Comparison of ENCODE assay signal across 18 cellular contexts in genomic region chr3:143812411-143812968, GRCh38. TPM values are rescaled to one million over a fixed set of nuclear protein-coding genes. Genes with fewer than 3 reads are reported as not detected.
A peak's percentile ranks its signal among the peaks of the same experiment; 100 is the strongest.
DNase-seq lines count a peak whose midpoint lies in the region; ATAC-seq, FAIRE-seq and TF ChIP-seq lines count a peak whose summit lies in the region.
"Had no signal": no experiment of that assay in that cellular context is flagged by ENCODE, and none has a peak within 500 bp of the region (broad histone marks: within the 10 kb centered on the region; RNA-seq: fewer than 3 reads in every experiment).

No MANE protein-coding gene starts in this region.

- H3K27ac ChIP-seq in BLaER1 treated with 17β-estradiol and CSF1 and Interleukin-3, amounts not matched to agents 10 nM and 100 nM, result peak overlapping the region in 9 of 11 experiments; percentile 58 to 85 (median 69); a peak in 18 of 22 replicates
- no peak overlapping the region for H3K27ac ChIP-seq in mesendoderm (ENCODE audit: low read depth, low read length)
- H3K27ac ChIP-seq: A549, HL-60 had no signal

- no peak overlapping the region for H3K4ac ChIP-seq in mesendoderm (ENCODE audit: low read depth, low read length)

- H3K79me1 ChIP-seq in mesendoderm (ENCODE audit: low read length), result no peaks in the 10 kb centered on the region

- H2BK15ac ChIP-seq in mesendoderm (replicated peaks; ENCODE audit: low read depth), result peak overlapping the region; percentile 7

- peak overlapping the region; percentile 63 for H3K18ac ChIP-seq in mesendoderm (ENCODE audit: low read length)

- H4K20me1 ChIP-seq in BLaER1 treated with 17β-estradiol and CSF1 and Interleukin-3, amounts not matched to agents 10 nM and 100 nM, result no peaks in the 10 kb centered on the region

- H2BK5ac ChIP-seq in mesendoderm (ENCODE audit: low read length), result no peak overlapping the region

- POLR2A ChIA-PET in activated B cell treated with CpG ODN at 0.5 μM for 24 hours (lab: Charles Lee), result interaction anchor here (1.0 kb wide), 1 partner anchor 14 kb away, joined by 6 read pairs; no protein-coding TSS in a partner anchor

- no peak overlapping the region for H2AK5ac ChIP-seq in mesendoderm (ENCODE audit: low read length)

- WGBS in mesendoderm (ENCODE audit: extremely low coverage, insufficient coverage, low lambda C conversion rate), result no CpG with 5 or more reads among the region's 5 CpGs

- CTCF ChIA-PET in activated B cell treated with CpG ODN at 0.5 μM for 24 hours (lab: Charles Lee), result no interaction called here

- no peak overlapping the region for H4K5ac ChIP-seq in mesendoderm (ENCODE audit: low read length)

- peak overlapping the region in 1 of 10 experiments; percentile 3; a peak in 1 of 20 replicates for H3K4me3 ChIP-seq in BLaER1 treated with 17β-estradiol and CSF1 and Interleukin-3, amounts not matched to agents 10 nM and 100 nM
- H3K4me3 ChIP-seq in mesendoderm (ENCODE audit: low read length), result no peak overlapping the region
- H3K4me3 ChIP-seq: A549, GM12878 had no signal

- H2BK120ac ChIP-seq in mesendoderm (ENCODE audit: low read depth, low read length), result no peak overlapping the region

- H3K27ac Mint-ChIP-seq in activated B cell treated with CpG ODN at 0.5 μM for 24 hours, result peak overlapping the region; percentile 16
- H3K27ac Mint-ChIP-seq: CD4-positive, alpha-beta T cell had no signal

- ATAC-seq in activated B cell treated with CpG ODN at 0.5 μM for 24 hours (ENCODE audit: low read depth), result no peak
- no peak for ATAC-seq in GM19455 (IDR thresholded peaks at IDR 0.05; ENCODE audit: unreplicated experiment)
- ATAC-seq in HG02798 (IDR thresholded peaks at IDR 0.05; ENCODE audit: poor library complexity, unreplicated experiment), result no peak
- ATAC-seq in HG03095 (IDR thresholded peaks at IDR 0.05; ENCODE audit: unreplicated experiment), result no peak
- ATAC-seq: A549, GM12878, HCT116 had no signal

- peaks cover 0 to 23% (median 13%) of the 10 kb centered on the region in 11 experiments; a peak in 14 of 22 replicates for H3K9me3 ChIP-seq in BLaER1 treated with 17β-estradiol and CSF1 and Interleukin-3, amounts not matched to agents 10 nM and 100 nM (replicated peaks in 1 of 11)
- H3K9me3 ChIP-seq: A549 had no signal

- no peaks in the 10 kb centered on the region for H3K36me3 Mint-ChIP-seq in activated B cell treated with CpG ODN at 0.5 μM for 24 hours (ENCODE audit: low read depth)

- no peak overlapping the region for H3K56ac ChIP-seq in mesendoderm (ENCODE audit: low read length)

- H3K27me3 Mint-ChIP-seq in activated B cell treated with CpG ODN at 0.5 μM for 24 hours, result no peaks in the 10 kb centered on the region
- H3K27me3 Mint-ChIP-seq: CD4-positive, alpha-beta T cell had no signal

- H3K23ac ChIP-seq in mesendoderm (ENCODE audit: low read length), result no peak overlapping the region

- no peak overlapping the region for H4K8ac ChIP-seq in mesendoderm (ENCODE audit: low read depth, low read length)

- intact Hi-C loops in activated B cell treated with CpG ODN at 0.5 μM for 24 hours (cut with micrococcal nuclease), result no loop called here

- peaks cover 60 to 92% (median 65%) of the 10 kb centered on the region in 10 experiments for H3K4me1 ChIP-seq in BLaER1 treated with 17β-estradiol and CSF1 and Interleukin-3, amounts not matched to agents 10 nM and 100 nM
- H3K4me1 ChIP-seq in mesendoderm (ENCODE audit: control insufficient read depth, low read depth, low read length), result no peaks in the 10 kb centered on the region
- H3K4me1 ChIP-seq: A549 had no signal

- H3K36me3 ChIP-seq in BLaER1 treated with 17β-estradiol and CSF1 and Interleukin-3, amounts not matched to agents 10 nM and 100 nM, result peaks cover 0 to 22% (median 0%) of the 10 kb centered on the region in 11 experiments; a peak in 1 of 22 replicates
- H3K36me3 ChIP-seq in mesendoderm (ENCODE audit: control insufficient read depth, insufficient read depth, low read length), result no peaks in the 10 kb centered on the region

- H3K9ac ChIP-seq in BLaER1 treated with 17β-estradiol and CSF1 and Interleukin-3, amounts not matched to agents 10 nM and 100 nM, result no peak overlapping the region
- no peak overlapping the region for H3K9ac ChIP-seq in mesendoderm (ENCODE audit: low read length)

- no peak for TF ChIP-seq CTCF in activated B cell treated with CpG ODN at 0.5 μM for 24 hours (IDR thresholded peaks at IDR 0.05)

- peak; percentile 66 for FAIRE-seq in GM19239 (lab: Jason Lieb, UNC)
- FAIRE-seq: A549, GM12878, H54 had no signal

- peaks cover 2% of the 10 kb centered on the region for H3K9me3 Mint-ChIP-seq in activated B cell treated with CpG ODN at 0.5 μM for 24 hours
- H3K9me3 Mint-ChIP-seq: CD4-positive, alpha-beta T cell had no signal

- peaks cover 51% of the 10 kb centered on the region for H3K4me1 Mint-ChIP-seq in activated B cell treated with CpG ODN at 0.5 μM for 24 hours

- no peaks in the 10 kb centered on the region for H3K79me2 ChIP-seq in mesendoderm (ENCODE audit: control insufficient read depth, insufficient read depth, low read length)

- H3K27me3 ChIP-seq in BLaER1 treated with 17β-estradiol and CSF1 and Interleukin-3, amounts not matched to agents 10 nM and 100 nM, result no peaks in the 10 kb centered on the region
- H3K27me3 ChIP-seq in mesendoderm (ENCODE audit: insufficient read depth, low read length, poor library complexity), result no peaks in the 10 kb centered on the region

- DNase-seq in GM19239 (ENCODE audit: insufficient read length, low spot score) (no peak), activated B cell treated with CpG ODN at 0.5 μM for 24 hours (no peak), mesendoderm (no peak), DMS153 treated with DMSO at 0.1 percent for 48 hours (lab: John Stamatoyannopoulos, UW; ENCODE audit: unreplicated experiment) (no peak)
- DNase-seq: Calu3; CD4-positive, alpha-beta T cell; DMS 273 treated with DMSO at 0.1 percent for 48 hours; DMS79 had no signal

- H3K4me2 ChIP-seq in BLaER1 treated with 17β-estradiol and CSF1 and Interleukin-3, amounts not matched to agents 10 nM and 100 nM, result peak overlapping the region; percentile 64 to 88 (median 80)
- H3K4me2 ChIP-seq in mesendoderm (ENCODE audit: low read length), result no peak overlapping the region
- H3K4me2 ChIP-seq: A549 had no signal

- H3K4me3 Mint-ChIP-seq in activated B cell treated with CpG ODN at 0.5 μM for 24 hours, result peak overlapping the region; percentile 28
- H3K4me3 Mint-ChIP-seq: CD4-positive, alpha-beta T cell had no signal

RNA-seq across cellular contexts. Expression of gene SLC9A9, which starts 35.8 kb away (rescaled TPM):
- total RNA-seq in activated B cell treated with CpG ODN at 0.5 μM for 24 hours, result 9.0 and 9.4 TPM in 2 replicates
- polyA plus RNA-seq in mesendoderm (2013, experiment 1 of 2), result 4.2 TPM
- 3.7 TPM for polyA plus RNA-seq in mesendoderm (2013, experiment 2 of 2)
- total RNA-seq: G401 had no signal
